In the genomic region with DNA sequence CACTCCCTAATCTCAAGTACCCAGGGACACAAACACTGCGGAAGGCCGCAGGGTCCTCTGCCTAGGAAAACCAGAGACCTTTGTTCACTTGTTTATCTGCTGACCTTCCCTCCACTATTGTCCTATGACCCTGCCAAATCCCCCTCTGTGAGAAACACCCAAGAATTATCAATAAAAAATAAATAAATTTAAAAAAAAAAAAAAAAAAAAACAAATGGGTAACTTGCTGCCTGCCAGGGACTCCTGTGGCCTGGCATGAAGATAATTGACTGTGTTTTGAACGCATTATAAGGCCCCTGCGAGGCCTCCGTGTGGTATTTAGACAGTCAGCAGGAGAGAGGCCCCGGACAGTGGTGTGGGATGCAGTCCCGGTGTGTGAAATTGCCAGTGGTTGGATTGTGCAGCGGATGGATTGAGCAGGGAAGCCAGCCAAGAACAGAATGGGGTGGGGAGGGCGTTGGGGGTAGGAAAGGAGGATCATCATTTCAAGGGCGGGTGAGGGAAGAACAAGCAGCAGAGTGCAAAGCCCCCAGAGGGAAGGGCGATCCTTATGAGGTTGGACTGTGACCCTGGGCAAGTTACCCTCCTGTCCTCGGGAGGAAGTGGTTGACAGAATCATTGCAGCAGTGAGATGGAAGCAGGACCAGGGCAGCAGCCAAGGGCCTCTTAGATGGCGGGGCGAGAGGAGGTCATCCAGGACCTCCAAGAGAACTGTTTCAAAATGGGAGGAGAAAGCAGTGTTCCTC, we compare ENCODE assay signal across 10 cellular contexts. TPM values are rescaled to one million over a fixed set of nuclear protein-coding genes. Genes with fewer than 3 reads are reported as not detected.
DNase-seq lines count a peak whose midpoint lies in the region; ATAC-seq and TF ChIP-seq lines count a peak whose summit lies in the region.
"Had no signal": no experiment of that assay in that cellular context is flagged by ENCODE, and none has a peak within 500 bp of the region (broad histone marks: within the 10 kb centered on the region; RNA-seq: fewer than 3 reads in every experiment).

No MANE protein-coding gene starts in this region.

- peaks cover 10% of the 10 kb centered on the region for H3K4me1 Mint-ChIP-seq in glutamatergic neuron (ENCODE audit: low read depth, unreplicated experiment)

- H3K27me3 Mint-ChIP-seq in glutamatergic neuron (ENCODE audit: unreplicated experiment), result peaks cover 9% of the 10 kb centered on the region

- ATAC-seq in GM19463 (IDR thresholded peaks at IDR 0.05; ENCODE audit: unreplicated experiment), result no peak

- peak overlapping the region; percentile 94 for H3K27ac Mint-ChIP-seq in glutamatergic neuron (ENCODE audit: unreplicated experiment)
- H3K27ac Mint-ChIP-seq: T-helper 2 cell treated with Interferon-gamma antibody and Interleukin-4, amounts not matched to agents 5 μg/mL and 100 μg/mL, for 36 hours had no signal

- no peak for TF ChIP-seq CTCF in glutamatergic neuron (IDR thresholded peaks at IDR 0.05; ENCODE audit: partially characterized antibody, unreplicated experiment)

- H3K9me3 Mint-ChIP-seq in glutamatergic neuron (ENCODE audit: unreplicated experiment), result peaks cover 6% of the 10 kb centered on the region

- no peak overlapping the region for H3K4me3 ChIP-seq in skeletal muscle cell (ENCODE audit: low read depth, low read length)

- DNase-seq in ELR (ENCODE audit: low read depth), result peak; percentile 17
- DNase-seq in NCI-H82 (lab: John Stamatoyannopoulos, UW), result peak; percentile 55
- no peak for DNase-seq in glutamatergic neuron
- DNase-seq in skeletal muscle cell (ENCODE audit: low read depth), result peak; percentile 61
- DNase-seq in midbrain (lab: John Stamatoyannopoulos, UW), result no peak
- DNase-seq in cerebellar nuclear complex (lab: John Stamatoyannopoulos, UW), result no peak
- DNase-seq: activated effector memory CD4-positive, alpha-beta T cell treated with anti-CD3 and anti-CD28 coated beads, Interleukin-2, amount 50 U/mL, for 16 hours; NCI-H510A treated with DMSO at 0.1 percent for 48 hours had no signal

- H3K36me3 Mint-ChIP-seq in glutamatergic neuron (ENCODE audit: unreplicated experiment), result peaks cover 13% of the 10 kb centered on the region

- peak overlapping the region; percentile 48 for H3K4me3 Mint-ChIP-seq in glutamatergic neuron (ENCODE audit: unreplicated experiment)
- H3K4me3 Mint-ChIP-seq: T-helper 2 cell treated with Interferon-gamma antibody and Interleukin-4, amounts not matched to agents 5 μg/mL and 100 μg/mL, for 36 hours had no signal

RNA-seq across cellular contexts. Expression of a gene that starts 43.3 kb away (rescaled TPM):
- total RNA-seq in glutamatergic neuron (ENCODE audit: unreplicated experiment), result 37.5 TPM

Comparison
In these comparisons a context has a peak if more than half of its experiments do, and no peak if none do; other contexts are left out.
1. DNase-seq: peak in ELR (single experiment), NCI-H82 (single experiment) and skeletal muscle cell (single experiment); none in glutamatergic neuron (single experiment), midbrain (single experiment) and cerebellar nuclear complex (0 of 2).